ENCODE assay signal across 21 cellular contexts in the genomic region with DNA sequence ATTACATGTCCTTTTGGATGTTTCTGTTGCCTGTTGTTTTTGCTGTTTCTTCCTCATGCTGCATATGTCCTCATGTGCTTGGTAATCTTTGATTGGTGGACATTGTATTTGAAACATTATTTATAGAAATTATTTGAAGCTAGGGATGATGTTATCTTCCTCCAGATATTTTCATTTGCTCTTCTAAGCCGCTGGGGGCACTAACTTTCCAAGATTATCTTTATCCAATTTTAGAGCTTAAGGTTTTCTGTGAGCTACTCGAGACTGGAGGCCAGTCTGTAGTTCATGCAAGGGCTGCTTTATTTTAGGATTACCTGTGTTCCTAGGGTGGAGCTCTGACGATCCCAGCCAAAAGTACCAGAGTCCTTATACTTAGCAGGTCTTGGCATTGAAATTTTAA. TPM values are rescaled to one million over a fixed set of nuclear protein-coding genes. Genes with fewer than 3 reads are reported as not detected.
DNase-seq lines count a peak whose midpoint lies in the region; ATAC-seq and TF ChIP-seq lines count a peak whose summit lies in the region.
"Had no signal": no experiment of that assay in that cellular context is flagged by ENCODE, and none has a peak within 500 bp of the region (broad histone marks: within the 10 kb centered on the region; RNA-seq: fewer than 3 reads in every experiment).

No MANE protein-coding gene starts in this region.

- no peaks in the 10 kb centered on the region for H3K9me3 ChIP-seq in T-helper 17 cell (ENCODE audit: control insufficient read depth, low read length, poor library complexity, severe bottlenecking)
- H3K9me3 ChIP-seq: upper lobe of left lung had no signal

- TF ChIP-seq CTCF in fibroblast of pulmonary artery (IDR thresholded peaks at IDR 0.05; ENCODE audit: low read length, missing control alignments) (peak; percentile 30), progenitor cell of endocrine pancreas (IDR thresholded peaks at IDR 0.05; ENCODE audit: unreplicated experiment) (peak; percentile 43)

- H3K27me3 Mint-ChIP-seq in T-helper 17 cell (no peaks in the 10 kb centered on the region), progenitor cell of endocrine pancreas (no peaks in the 10 kb centered on the region)
- H3K27me3 Mint-ChIP-seq: activated CD4-positive, alpha-beta T cell treated with anti-CD3 and anti-CD28 coated beads for 36 hours; CD8-positive, alpha-beta memory T cell; stimulated activated naive B cell treated with anti-CD40 and anti-IgM and Interleukin-4, amounts not matched to agents 10 μg/mL and 1 μg/mL and 100 μg/mL, for 72 hours had no signal

- H3K4me3 ChIP-seq in fibroblast of pulmonary artery (replicated peaks; ENCODE audit: low read depth, low read length): no peak overlapping the region
- H3K4me3 ChIP-seq: breast epithelium, upper lobe of left lung had no signal

- ATAC-seq in T-helper 17 cell (no peak), GM18873 (IDR thresholded peaks at IDR 0.05; ENCODE audit: low FRiP score, unreplicated experiment) (no peak)
- ATAC-seq: activated CD4-positive, alpha-beta T cell treated with anti-CD3 and anti-CD28 coated beads for 36 hours; stimulated activated naive B cell treated with anti-CD40 and anti-IgM and Interleukin-4, amounts not matched to agents 10 μg/mL and 1 μg/mL and 100 μg/mL, for 72 hours had no signal

- H3K4me3 Mint-ChIP-seq in T-helper 17 cell: no peak overlapping the region
- no peak overlapping the region for H3K4me3 Mint-ChIP-seq in progenitor cell of endocrine pancreas (ENCODE audit: low read depth)
- H3K4me3 Mint-ChIP-seq: activated CD4-positive, alpha-beta T cell treated with anti-CD3 and anti-CD28 coated beads for 36 hours; activated naive CD4-positive, alpha-beta T cell treated with anti-CD3 and anti-CD28 coated beads for 36 hours; CD8-positive, alpha-beta memory T cell; stimulated activated naive B cell treated with anti-CD40 and anti-IgM and Interleukin-4, amounts not matched to agents 10 μg/mL and 1 μg/mL and 100 μg/mL, for 72 hours; T-helper 2 cell treated with Interferon-gamma antibody and Interleukin-4, amounts not matched to agents 5 μg/mL and 100 μg/mL, for 36 hours had no signal

- H3K27ac Mint-ChIP-seq in T-helper 17 cell (peak overlapping the region; percentile 19), progenitor cell of endocrine pancreas (no peak overlapping the region)
- H3K27ac Mint-ChIP-seq: activated CD4-positive, alpha-beta T cell treated with anti-CD3 and anti-CD28 coated beads for 36 hours; activated naive CD4-positive, alpha-beta T cell treated with anti-CD3 and anti-CD28 coated beads for 36 hours; stimulated activated naive B cell treated with anti-CD40 and anti-IgM and Interleukin-4, amounts not matched to agents 10 μg/mL and 1 μg/mL and 100 μg/mL, for 72 hours; T-helper 2 cell treated with Interferon-gamma antibody and Interleukin-4, amounts not matched to agents 5 μg/mL and 100 μg/mL, for 36 hours had no signal

- peak; percentile 6 to 56 for DNase-seq in NCI-H524 (lab: John Stamatoyannopoulos, UW)
- no peak for DNase-seq in NCI-H524 treated with DMSO at 0.1 percent for 48 hours (lab: John Stamatoyannopoulos, UW)
- DNase-seq in T-helper 17 cell: no peak
- peak; percentile 20 for DNase-seq in fibroblast of pulmonary artery (ENCODE audit: low read depth)
- no peak for DNase-seq in progenitor cell of endocrine pancreas (ENCODE audit: low spot score, unreplicated experiment)
- DNase-seq in HCEC 1CT: no peak
- no peak for DNase-seq in NCI-H1694 treated with DMSO at 0.1 percent for 48 hours (lab: John Stamatoyannopoulos, UW)
- DNase-seq: activated CD4-positive, alpha-beta T cell treated with anti-CD3 and anti-CD28 coated beads for 36 hours; activated CD8-positive, alpha-beta memory T cell treated with anti-CD3 and anti-CD28 coated beads, Interleukin-2, amount 50 U/mL, for 48 hours; activated naive CD4-positive, alpha-beta T cell treated with anti-CD3 and anti-CD28 coated beads for 36 hours; CD8-positive, alpha-beta memory T cell; effector CD8-positive, alpha-beta T cell; islet precursor cell; KG1; occipital lobe; SHP77; stimulated activated naive B cell treated with anti-CD40 and anti-IgM and Interleukin-4, amounts not matched to agents 10 μg/mL and 1 μg/mL and 100 μg/mL, for 72 hours; upper lobe of left lung had no signal

- H3K4me1 Mint-ChIP-seq in T-helper 17 cell (peaks cover 14% of the 10 kb centered on the region), progenitor cell of endocrine pancreas (ENCODE audit: low read depth) (no peaks in the 10 kb centered on the region)

- H3K36me3 Mint-ChIP-seq in T-helper 17 cell (ENCODE audit: low read depth) (no peaks in the 10 kb centered on the region), progenitor cell of endocrine pancreas (ENCODE audit: insufficient read depth) (peaks cover 17% of the 10 kb centered on the region)

- peaks cover 2% of the 10 kb centered on the region for H3K9me3 Mint-ChIP-seq in progenitor cell of endocrine pancreas (ENCODE audit: low read depth)
- H3K9me3 Mint-ChIP-seq: activated naive CD4-positive, alpha-beta T cell treated with anti-CD3 and anti-CD28 coated beads for 36 hours; stimulated activated naive B cell treated with anti-CD40 and anti-IgM and Interleukin-4, amounts not matched to agents 10 μg/mL and 1 μg/mL and 100 μg/mL, for 72 hours; T-helper 2 cell treated with Interferon-gamma antibody and Interleukin-4, amounts not matched to agents 5 μg/mL and 100 μg/mL, for 36 hours had no signal

RNA-seq across cellular contexts. Expression of gene STX17, which starts 40.9 kb away (rescaled TPM):
- total RNA-seq in T-helper 17 cell (10 to 100 TPM; 27.1 to 33.2 TPM), progenitor cell of endocrine pancreas (42.4 and 47.5 TPM in 2 replicates)

Comparison
In these comparisons a context has a peak if more than half of its experiments do, and no peak if none do; other contexts are left out.
1. DNase-seq: peak in NCI-H524 (2 of 2) and fibroblast of pulmonary artery (single experiment); none in NCI-H524 treated with DMSO at 0.1 percent for 48 hours (single experiment), T-helper 17 cell (0 of 3), progenitor cell of endocrine pancreas (single experiment), HCEC 1CT (single experiment) and NCI-H1694 treated with DMSO at 0.1 percent for 48 hours (single experiment).